ENCODE assay signal across 11 cellular contexts in the genomic region with DNA sequence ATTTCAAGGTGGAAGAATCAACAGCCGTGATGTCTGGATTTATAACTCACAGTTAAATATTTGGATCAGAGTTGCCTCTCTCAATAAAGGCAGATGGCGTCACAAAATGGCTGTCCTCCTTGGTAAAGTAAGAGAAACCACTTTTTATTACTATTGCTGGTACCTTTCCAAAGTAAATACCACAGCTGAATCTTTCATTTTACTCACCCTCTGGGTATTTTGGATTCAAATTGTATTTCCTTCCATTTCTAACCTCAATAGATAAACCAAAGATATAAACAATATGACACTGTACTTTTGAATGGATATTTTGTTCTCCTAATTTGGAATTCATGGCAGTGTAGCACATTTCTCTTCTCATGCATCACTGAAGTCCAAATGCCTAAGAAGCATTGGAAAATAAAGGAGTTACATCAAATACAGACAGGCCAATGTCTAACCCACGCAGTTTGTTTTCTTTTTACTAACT. TPM values are rescaled to one million over a fixed set of nuclear protein-coding genes. Genes with fewer than 3 reads are reported as not detected.
DNase-seq lines count a peak whose midpoint lies in the region; FAIRE-seq and TF ChIP-seq lines count a peak whose summit lies in the region.
"Had no signal": no experiment of that assay in that cellular context is flagged by ENCODE, and none has a peak within 500 bp of the region (broad histone marks: within the 10 kb centered on the region; RNA-seq: fewer than 3 reads in every experiment).

No MANE protein-coding gene starts in this region.

- intact Hi-C loops in colonic mucosa (cut with DNase I), result no loop called here
- intact Hi-C loops in testis (cut with DNase I; ENCODE audit: low total_unique reads), result no loop called here

- peaks cover 9% of the 10 kb centered on the region; the same call in 1 of the 2 replicates for H3K36me3 ChIP-seq in SK-N-MC (ENCODE audit: insufficient read depth, low read length)
- H3K36me3 ChIP-seq in colonic mucosa, result no peaks in the 10 kb centered on the region
- no peaks in the 10 kb centered on the region for H3K36me3 ChIP-seq in testis (ENCODE audit: low read depth, missing control alignments)

- H3K9me3 ChIP-seq in SK-N-MC (ENCODE audit: low read depth, low read length) (no peaks in the 10 kb centered on the region), colonic mucosa (no peaks in the 10 kb centered on the region), testis (no peaks in the 10 kb centered on the region)
- H3K9me3 ChIP-seq: right atrium auricular region had no signal

- no peak overlapping the region for H3K9ac ChIP-seq in SK-N-MC (ENCODE audit: insufficient read length)
- no peak overlapping the region for H3K9ac ChIP-seq in colonic mucosa (ENCODE audit: low read depth in 2 of 2, low read length in 2 of 2)

- H3K27me3 ChIP-seq in colonic mucosa (no peaks in the 10 kb centered on the region), testis (no peaks in the 10 kb centered on the region)
- H3K27me3 ChIP-seq: right atrium auricular region had no signal

- H3K27ac ChIP-seq in SK-N-MC, result peak overlapping the region; percentile 52
- H3K27ac ChIP-seq in colonic mucosa, result no peak overlapping the region
- no peak overlapping the region for H3K27ac ChIP-seq in testis

- TF ChIP-seq POLR2A in H54 (IDR thresholded peaks at IDR 0.05; ENCODE audit: low read depth, low read length) (no peak), testis (IDR thresholded peaks at IDR 0.05) (no peak)

- DNase-seq in H54 (ENCODE audit: insufficient read length, low spot score) (peak; percentile 47), SK-N-MC (ENCODE audit: low read depth, low spot score) (no peak), fibroblast of pulmonary artery (ENCODE audit: low read depth) (peak; percentile 95), renal cortical epithelial cell (ENCODE audit: low read depth) (peak; percentile 61), colonic mucosa (no peak), testis (no peak), GM19240 (ENCODE audit: insufficient read length, low spot score) (no peak), NCI-H345 treated with DMSO at 0.1 percent for 48 hours (lab: John Stamatoyannopoulos, UW; ENCODE audit: unreplicated experiment) (no peak)
- DNase-seq: effector CD8-positive, alpha-beta T cell; left cardiac atrium had no signal

- H3K4me1 ChIP-seq in colonic mucosa (no peaks in the 10 kb centered on the region), testis (no peaks in the 10 kb centered on the region)

- WGBS in testis, 2 donors, result 81 to 90% methylated on average over 3 of the region's 3 CpGs

- H3K4me3 ChIP-seq in SK-N-MC (no peak overlapping the region), fibroblast of pulmonary artery (replicated peaks; ENCODE audit: low read depth, low read length) (no peak overlapping the region), colonic mucosa (no peak overlapping the region), testis (no peak overlapping the region)
- H3K4me3 ChIP-seq: right atrium auricular region had no signal

- TF ChIP-seq CTCF in fibroblast of pulmonary artery (IDR thresholded peaks at IDR 0.05; ENCODE audit: low read length, missing control alignments) (no peak), colonic mucosa (IDR thresholded peaks at IDR 0.05) (no peak), testis (IDR thresholded peaks at IDR 0.05) (no peak)

- peak; percentile 100 for FAIRE-seq in H54 (lab: Jason Lieb, UNC)

RNA-seq across cellular contexts. Expression of a gene that starts 29.5 kb away (rescaled TPM):
- total RNA-seq in renal cortical epithelial cell (78.5 and 122 TPM in 2 replicates), colonic mucosa (10 to 100 TPM; 25.1 to 64.2 TPM), testis (10 to 100 TPM; 44.6 to 56.5 TPM)
- 17.1 TPM for polyA plus RNA-seq in testis (ENCODE audit: insufficient read depth, low read depth, low replicate concordance)

RNA-seq across cellular contexts. Expression of a gene that starts 32.6 kb away (rescaled TPM):
- total RNA-seq in renal cortical epithelial cell (21.2 and 43.9 TPM in 2 replicates), colonic mucosa (10 to 100 TPM; 17.3 to 25.2 TPM), testis (10 to 100 TPM; 39.9 to 41.7 TPM)
- 19.3 TPM for polyA plus RNA-seq in testis (ENCODE audit: insufficient read depth, low read depth, low replicate concordance)

Comparison
In these comparisons a context has a peak if more than half of its experiments do, and no peak if none do; other contexts are left out.
1. DNase-seq: peak in H54 (single experiment), fibroblast of pulmonary artery (single experiment) and renal cortical epithelial cell (single experiment); none in SK-N-MC (single experiment), colonic mucosa (single experiment), testis (single experiment), GM19240 (single experiment) and NCI-H345 treated with DMSO at 0.1 percent for 48 hours (single experiment).